8 cellular contexts compared by ENCODE assay signal in the genomic region with DNA sequence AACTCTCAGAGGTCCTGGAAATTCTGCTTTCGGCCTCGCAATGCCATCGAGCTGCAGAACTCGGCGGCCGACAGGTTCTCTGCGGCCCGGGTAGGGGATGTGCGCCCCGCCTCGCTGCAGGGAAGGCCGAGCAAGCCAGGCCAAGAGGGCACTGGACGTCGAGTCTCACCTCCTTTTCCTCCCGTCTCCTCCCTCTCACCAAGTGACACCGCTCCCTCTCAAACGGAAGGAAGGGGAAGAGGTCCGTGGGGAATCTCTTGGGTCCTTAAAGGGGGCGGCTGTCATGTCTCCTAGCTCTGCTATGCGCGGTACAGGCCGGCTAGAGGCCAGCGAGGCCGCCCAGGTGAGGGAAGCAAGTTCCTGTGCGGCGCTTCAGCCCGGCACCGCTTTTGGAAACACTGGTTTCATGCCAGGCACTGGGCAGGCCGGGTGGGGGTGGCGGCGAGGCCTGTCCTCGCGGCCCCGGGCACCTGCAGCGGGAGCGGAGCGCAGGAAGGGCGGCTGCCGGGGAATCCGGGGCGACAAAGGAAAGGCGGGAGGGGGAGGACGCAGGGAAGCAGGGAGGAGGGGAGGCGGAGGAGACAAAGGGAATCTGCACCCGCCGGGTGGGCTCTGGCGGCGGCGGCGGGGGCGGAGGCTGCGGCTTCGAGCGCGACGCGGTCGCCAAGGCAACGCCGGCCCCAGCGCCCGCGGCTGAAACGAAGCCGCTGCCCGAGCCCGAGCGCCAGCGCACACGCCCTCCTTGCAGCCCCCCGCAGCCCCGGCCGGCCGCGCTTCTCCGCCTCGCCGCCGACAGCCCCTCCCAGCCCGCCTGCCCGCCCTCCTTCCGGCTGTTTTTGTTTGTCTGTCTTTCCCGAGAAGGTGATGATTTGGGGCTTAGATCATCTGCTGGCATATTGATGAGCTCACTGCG. TPM values are rescaled to one million over a fixed set of nuclear protein-coding genes. Genes with fewer than 3 reads are reported as not detected.
A peak's percentile ranks its signal among the peaks of the same experiment; 100 is the strongest.
DNase-seq lines count a peak whose midpoint lies in the region; ATAC-seq and TF ChIP-seq lines count a peak whose summit lies in the region.

No MANE protein-coding gene starts in this region.

- DNase-seq in NCI-H460 (ENCODE audit: extremely low read depth, low read depth), result peak; percentile 21
- DNase-seq in activated T-cell treated with anti-CD3 and anti-CD28 coated beads for 4 hours, result peak; percentile 42
- no peak for DNase-seq in epithelial cell of proximal tubule (ENCODE audit: low read depth)
- DNase-seq in tibial nerve (ENCODE audit: low spot score in 2 of 2), result no peak

- H3K9me3 Mint-ChIP-seq in nephron, result no peaks in the 10 kb centered on the region

- TF ChIP-seq POLR2A in GM19193 (IDR thresholded peaks at IDR 0.05; ENCODE audit: extremely low read depth, insufficient read depth, insufficient read length) (peak; percentile 7), tibial nerve (IDR thresholded peaks at IDR 0.05) (no peak)

- no peaks in the 10 kb centered on the region for H3K27me3 ChIP-seq in tibial nerve

- H3K27ac ChIP-seq in tibial nerve, result peak overlapping the region in 1 of 4 donors; percentile 9

- TF ChIP-seq CTCF in epithelial cell of proximal tubule (conservative IDR thresholded peaks at IDR 0.05; ENCODE audit: low read depth, low read length) (no peak), nephron (IDR thresholded peaks at IDR 0.05; ENCODE audit: unreplicated experiment in 3 of 3) (no peak), tibial nerve (IDR thresholded peaks at IDR 0.05) (no peak)

- peak overlapping the region; percentile 78 to 88 (median 84) for H3K4me3 Mint-ChIP-seq in nephron

- peaks cover 0 to 18% (median 11%) of the 10 kb centered on the region in 4 donors for H3K4me1 ChIP-seq in tibial nerve

- 9 to 11% methylated on average over 72 to 83 of the region's 84 CpGs for WGBS in tibial nerve, 2 donors

- H3K4me3 ChIP-seq in epithelial cell of proximal tubule (ENCODE audit: low read depth, low read length), result peak overlapping the region; percentile 56
- peak overlapping the region; percentile 35 to 55 (median 42) for H3K4me3 ChIP-seq in tibial nerve

- no peaks in the 10 kb centered on the region for H3K9me3 ChIP-seq in tibial nerve

- H3K36me3 ChIP-seq in tibial nerve, result no peaks in the 10 kb centered on the region

- no peaks in the 10 kb centered on the region for H3K36me3 Mint-ChIP-seq in nephron (ENCODE audit: low read depth)

- ATAC-seq in HG03139 (IDR thresholded peaks at IDR 0.05; ENCODE audit: unreplicated experiment) (no peak), HG03175 (IDR thresholded peaks at IDR 0.05; ENCODE audit: unreplicated experiment) (no peak)

- peaks cover 5% of the 10 kb centered on the region for H3K27me3 Mint-ChIP-seq in nephron (ENCODE audit: low read depth)

- peak overlapping the region; percentile 77 to 93 (median 80) for H3K27ac Mint-ChIP-seq in nephron

- H3K4me1 Mint-ChIP-seq in nephron, result peaks cover 67% of the 10 kb centered on the region

- no peak for TF ChIP-seq EP300 in tibial nerve (IDR thresholded peaks at IDR 0.05)

RNA-seq across cellular contexts. Expression of gene CDK5R1, which starts 32.3 kb away (rescaled TPM):
- 2.5 TPM in 2 replicates for total RNA-seq in NCI-H460 (2014; rRNA removed; shearing (Covaris generic))
- 2.9 and 5.3 TPM in 2 replicates for polyA plus RNA-seq in NCI-H460 (2014; cell fraction: nucleus; rRNA removed)
- total RNA-seq in epithelial cell of proximal tubule (7.0 and 8.0 TPM in 2 replicates), tibial nerve (1 to 10 TPM in 2 of 4 donors, under 1 TPM in 2; 0.78 to 1.5 (median 1.0) TPM)

Comparison
In these comparisons a context has a peak if more than half of its experiments do, and no peak if none do; other contexts are left out.
1. DNase-seq: peak in NCI-H460 (single experiment) and activated T-cell treated with anti-CD3 and anti-CD28 coated beads for 4 hours (single experiment); none in epithelial cell of proximal tubule (single experiment) and tibial nerve (0 of 2).